ENCODE assay signal across 15 cellular contexts in genomic region chr1:54301494-54301893, GRCh38.
DNase-seq lines count a peak whose midpoint lies in the region; ATAC-seq and TF ChIP-seq lines count a peak whose summit lies in the region.
"Had no signal": no experiment of that assay in that cellular context is flagged by ENCODE, and none has a peak within 500 bp of the region (broad histone marks: within the 10 kb centered on the region; RNA-seq: fewer than 3 reads in every experiment).

No MANE protein-coding gene starts in this region.

- no peak for TF ChIP-seq CTCF in CD4-positive, alpha-beta T cell (IDR thresholded peaks at IDR 0.05)
- TF ChIP-seq CTCF in HEK293 (tag by site-specific recombination; IDR thresholded peaks at IDR 0.05) (no peak), nephron (IDR thresholded peaks at IDR 0.05; ENCODE audit: unreplicated experiment in 3 of 3) (no peak)

- H3K9me3 Mint-ChIP-seq in CD4-positive, alpha-beta T cell: no peaks in the 10 kb centered on the region
- H3K9me3 Mint-ChIP-seq in activated naive CD8-positive, alpha-beta T cell treated with anti-CD3 and anti-CD28 coated beads for 36 hours: no peaks in the 10 kb centered on the region
- no peaks in the 10 kb centered on the region for H3K9me3 Mint-ChIP-seq in nephron

- intact Hi-C loops in CD4-positive, alpha-beta T cell (cut with DNase I, micrococcal nuclease): no loop called here

- H3K27ac ChIP-seq in CD4-positive, alpha-beta T cell (ENCODE audit: low read depth, low read length): no peak overlapping the region
- no peak overlapping the region for H3K27ac ChIP-seq in HEK293 (ENCODE audit: extremely low read depth, low read depth, low read length)
- H3K27ac ChIP-seq: neutrophil, right atrium auricular region, suprapubic skin had no signal

- no peak for ATAC-seq in CD4-positive, alpha-beta T cell (ENCODE audit: poor library complexity)
- ATAC-seq in GM21447 (IDR thresholded peaks at IDR 0.05; ENCODE audit: unreplicated experiment): no peak
- ATAC-seq: HCT116 had no signal

- no peaks in the 10 kb centered on the region for H3K36me3 Mint-ChIP-seq in CD4-positive, alpha-beta T cell (ENCODE audit: low read depth)
- no peaks in the 10 kb centered on the region for H3K36me3 Mint-ChIP-seq in activated naive CD8-positive, alpha-beta T cell treated with anti-CD3 and anti-CD28 coated beads for 36 hours
- H3K36me3 Mint-ChIP-seq in nephron (ENCODE audit: low read depth): no peaks in the 10 kb centered on the region

- no peak for DNase-seq in CD4-positive, alpha-beta T cell
- no peak for DNase-seq in activated naive CD8-positive, alpha-beta T cell treated with anti-CD3 and anti-CD28 coated beads for 36 hours
- DNase-seq in NCI-H187 treated with DMSO at 0.1 percent for 48 hours (lab: John Stamatoyannopoulos, UW): no peak
- no peak for DNase-seq in NCI-H510A treated with DMSO at 0.1 percent for 48 hours (lab: John Stamatoyannopoulos, UW)
- DNase-seq: activated CD8-positive, alpha-beta memory T cell treated with anti-CD3 and anti-CD28 coated beads, Interleukin-2, amount 50 U/mL, for 4 hours; DMS79; SIG-M5; T-helper 2 cell had no signal

- CTCF ChIA-PET in CD4-positive, alpha-beta T cell (lab: Charles Lee): interaction anchor here (1.5 kb wide), 1 partner anchor 18 kb away, joined by 3 read pairs; no protein-coding TSS in a partner anchor
- CTCF ChIA-PET in HEK293 (lab: Yijun Ruan, JAX): no interaction called here

- no peaks in the 10 kb centered on the region for H3K27me3 ChIP-seq in CD4-positive, alpha-beta T cell (ENCODE audit: control insufficient read depth, insufficient read depth, low read length)
- H3K27me3 ChIP-seq: neutrophil, right atrium auricular region, suprapubic skin had no signal

- H3K36me3 ChIP-seq in HEK293 (ENCODE audit: control insufficient read depth in 2 of 2, insufficient read depth in 1 of 2, low read length in 2 of 2): no peaks in the 10 kb centered on the region
- H3K36me3 ChIP-seq: neutrophil, right atrium auricular region, suprapubic skin had no signal

- peaks cover 87% of the 10 kb centered on the region for H3K4me1 Mint-ChIP-seq in CD4-positive, alpha-beta T cell (ENCODE audit: low read depth)
- H3K4me1 Mint-ChIP-seq in activated naive CD8-positive, alpha-beta T cell treated with anti-CD3 and anti-CD28 coated beads for 36 hours: peaks cover 65% of the 10 kb centered on the region
- H3K4me1 Mint-ChIP-seq in nephron: peaks cover 91% of the 10 kb centered on the region

- H3K27me3 Mint-ChIP-seq in CD4-positive, alpha-beta T cell: no peaks in the 10 kb centered on the region
- H3K27me3 Mint-ChIP-seq in activated naive CD8-positive, alpha-beta T cell treated with anti-CD3 and anti-CD28 coated beads for 36 hours: no peaks in the 10 kb centered on the region
- no peaks in the 10 kb centered on the region for H3K27me3 Mint-ChIP-seq in nephron (ENCODE audit: low read depth)

- no peak overlapping the region for H3K4me3 ChIP-seq in HEK293 (ENCODE audit: low read depth, low read length)
- H3K4me3 ChIP-seq: right atrium auricular region, suprapubic skin had no signal

- no peaks in the 10 kb centered on the region for H3K9me3 ChIP-seq in CD4-positive, alpha-beta T cell (ENCODE audit: control insufficient read depth, low read length)
- H3K9me3 ChIP-seq in HEK293 (ENCODE audit: control insufficient read depth, insufficient read depth, low read depth, low read length): no peaks in the 10 kb centered on the region
- H3K9me3 ChIP-seq: neutrophil, right atrium auricular region, suprapubic skin had no signal

- H3K4me3 Mint-ChIP-seq in CD4-positive, alpha-beta T cell: no peak overlapping the region
- H3K4me3 Mint-ChIP-seq in activated naive CD8-positive, alpha-beta T cell treated with anti-CD3 and anti-CD28 coated beads for 36 hours: peak overlapping the region; percentile 22
- no peak overlapping the region for H3K4me3 Mint-ChIP-seq in nephron

- peak overlapping the region; percentile 61 for H3K27ac Mint-ChIP-seq in CD4-positive, alpha-beta T cell
- no peak overlapping the region for H3K27ac Mint-ChIP-seq in activated naive CD8-positive, alpha-beta T cell treated with anti-CD3 and anti-CD28 coated beads for 36 hours
- H3K27ac Mint-ChIP-seq in nephron: peak overlapping the region; percentile 4 to 82 (median 71)

- POLR2A ChIA-PET in CD4-positive, alpha-beta T cell (lab: Charles Lee): no interaction called here
- POLR2A ChIA-PET in HEK293 (lab: Yijun Ruan, JAX): no interaction called here

- peaks cover 11% of the 10 kb centered on the region; the same call in 1 of the 2 replicates for H3K4me1 ChIP-seq in HEK293 (ENCODE audit: control insufficient read depth, insufficient read depth, low read length)

TF ChIP-seq in HEK293, 187 proteins besides CTCF, POLR2A, EP300 and RAD21:
- TF ChIP-seq EGR2 (tag by site-specific recombination; IDR thresholded peaks at IDR 0.05; ENCODE audit: low read depth) (peak; percentile 21; the same call in 1 of the 2 replicates), KLF8 (tag by site-specific recombination; IDR thresholded peaks at IDR 0.05) (no peak), PRDM4 (tag by site-specific recombination; IDR thresholded peaks at IDR 0.05) (no peak), SP7 (tag by site-specific recombination; IDR thresholded peaks at IDR 0.05) (no peak), ZFHX2 (tag by site-specific recombination; conservative IDR thresholded peaks at IDR 0.05) (peak; percentile 51), ZNF658 (tag by site-specific recombination; IDR thresholded peaks at IDR 0.05) (no peak), ZSCAN30 (tag by site-specific recombination; IDR thresholded peaks at IDR 0.05) (no peak), KLF9 (tag by site-specific recombination; IDR thresholded peaks at IDR 0.05; ENCODE audit: low read depth) (no peak), ZNF16 (tag by site-specific recombination; IDR thresholded peaks at IDR 0.05; ENCODE audit: low read depth) (no peak), ZBTB17 (tag by site-specific recombination; IDR thresholded peaks at IDR 0.05) (0 out of 2 replicates have a peak, but pooled peaks have one; percentile 16), ZNF112 (tag by site-specific recombination; IDR thresholded peaks at IDR 0.05) (no peak)
